ENCODE assay signal across 13 cellular contexts in the genomic region with DNA sequence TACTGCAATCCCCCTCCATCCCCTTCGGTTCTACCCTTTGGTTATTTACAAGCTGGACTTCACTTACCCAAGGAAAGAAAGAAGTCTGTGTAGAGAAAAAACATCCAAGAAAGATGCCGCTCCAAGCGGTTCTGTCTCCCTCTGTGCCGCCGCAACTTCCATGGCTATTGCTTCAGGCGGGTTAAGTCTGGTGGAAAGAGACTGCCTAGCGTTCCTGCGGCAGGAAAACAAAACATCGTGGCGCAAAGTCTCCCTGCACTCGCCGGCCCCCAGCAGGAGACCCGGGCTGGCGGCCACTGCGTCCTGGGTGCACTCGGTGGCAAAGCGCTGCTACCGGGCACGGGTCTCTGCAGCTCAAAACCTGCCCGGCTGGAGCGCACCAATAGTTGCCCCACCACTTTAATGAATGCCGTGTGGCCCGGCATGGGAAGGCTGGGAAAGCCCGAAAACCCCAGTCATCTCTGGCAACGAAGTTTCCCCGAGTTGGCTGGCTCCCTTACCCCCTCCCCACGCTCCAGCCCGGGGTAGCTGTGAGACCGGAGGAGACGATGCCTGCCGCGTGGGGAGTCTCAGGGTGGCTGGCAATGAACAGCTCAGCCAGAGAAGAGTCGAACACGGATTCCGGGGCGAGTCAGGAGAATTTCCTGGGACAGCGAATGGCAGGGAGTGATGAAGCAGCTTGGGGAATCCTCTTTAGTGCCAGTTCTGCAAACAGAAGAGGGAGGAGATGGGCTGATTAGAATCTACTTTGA. TPM values are rescaled to one million over a fixed set of nuclear protein-coding genes. Genes with fewer than 3 reads are reported as not detected.
DNase-seq lines count a peak whose midpoint lies in the region; ATAC-seq and TF ChIP-seq lines count a peak whose summit lies in the region.
"Had no signal": no experiment of that assay in that cellular context is flagged by ENCODE, and none has a peak within 500 bp of the region (broad histone marks: within the 10 kb centered on the region; RNA-seq: fewer than 3 reads in every experiment).

No MANE protein-coding gene starts in this region.

- DNase-seq in GM03348 (ENCODE audit: low spot score), result peak; percentile 11
- DNase-seq in Panc1 (ENCODE audit: low read depth, low spot score), result no peak
- DNase-seq in hepatocyte (ENCODE audit: low spot score), result no peak
- no peak for DNase-seq in trophoblast cell
- no peak for DNase-seq in SHP77 treated with DMSO at 0.1 percent for 48 hours (lab: John Stamatoyannopoulos, UW)
- DNase-seq in activated T-helper 2 cell treated with anti-CD3 and anti-CD28 coated beads, Interferon-gamma antibody, Interleukin-2, Interleukin-4, amounts not matched to agents 10 μg/mL and 5 μg/mL and 100 μg/mL, durations not matched to agents 14 hours and 24 hours and 36 hours (ENCODE audit: low spot score), result no peak
- DNase-seq in activated naive CD4-positive, alpha-beta T cell treated with anti-CD3 and anti-CD28 coated beads for 36 hours, result no peak
- DNase-seq: effector CD4-positive, alpha-beta T cell; NCI-H2107; right cardiac atrium; Right ventricle myocardium superior had no signal

- H3K9me2 ChIP-seq in hepatocyte (replicated peaks; ENCODE audit: insufficient read depth), result no peaks in the 10 kb centered on the region

- no peaks in the 10 kb centered on the region for H3K9me3 Mint-ChIP-seq in activated T-helper 2 cell treated with anti-CD3 and anti-CD28 coated beads, Interferon-gamma antibody, Interleukin-2, Interleukin-4, amounts not matched to agents 10 μg/mL and 5 μg/mL and 100 μg/mL, durations not matched to agents 14 hours and 24 hours and 36 hours
- H3K9me3 Mint-ChIP-seq in activated naive CD4-positive, alpha-beta T cell treated with anti-CD3 and anti-CD28 coated beads for 36 hours, result no peaks in the 10 kb centered on the region

- H3K4me1 ChIP-seq in Panc1 (ENCODE audit: control insufficient read depth, insufficient read depth, low read length) (peaks cover 7% of the 10 kb centered on the region), hepatocyte (ENCODE audit: insufficient read depth) (peaks cover 10% of the 10 kb centered on the region), trophoblast cell (ENCODE audit: control insufficient read depth in 1 of 2, insufficient read depth in 2 of 2, low read length in 2 of 2) (peaks cover 2 to 3% of the 10 kb centered on the region in 2 experiments)

- no peak overlapping the region for H4K91ac ChIP-seq in trophoblast cell (ENCODE audit: low read depth, low read length)

- H3K4me3 ChIP-seq in Panc1 (ENCODE audit: low read depth in 2 of 2, low read length in 2 of 2), result peak overlapping the region; percentile 21 to 40
- no peak overlapping the region for H3K4me3 ChIP-seq in hepatocyte
- H3K4me3 ChIP-seq in trophoblast cell (ENCODE audit: low read depth, low read length), result no peak overlapping the region

- H3K4me3 Mint-ChIP-seq in activated T-helper 2 cell treated with anti-CD3 and anti-CD28 coated beads, Interferon-gamma antibody, Interleukin-2, Interleukin-4, amounts not matched to agents 10 μg/mL and 5 μg/mL and 100 μg/mL, durations not matched to agents 14 hours and 24 hours and 36 hours (ENCODE audit: low read depth), result no peak overlapping the region
- no peak overlapping the region for H3K4me3 Mint-ChIP-seq in activated naive CD4-positive, alpha-beta T cell treated with anti-CD3 and anti-CD28 coated beads for 36 hours

- H3K79me2 ChIP-seq in hepatocyte, result no peaks in the 10 kb centered on the region
- no peaks in the 10 kb centered on the region for H3K79me2 ChIP-seq in trophoblast cell (ENCODE audit: control insufficient read depth, insufficient read depth, low read length, poor library complexity)

- 4% methylated on average over 37 of the region's 37 CpGs for WGBS in hepatocyte (ENCODE audit: low lambda C conversion rate, missing lambda C conversion rate)
- WGBS in trophoblast cell (ENCODE audit: extremely low coverage, insufficient coverage, insufficient read length), result no CpG with 5 or more reads among the region's 37 CpGs

- in situ Hi-C loops in Panc1 (cut with HindIII; ENCODE audit: low pct_unique_long_range_greater_than_20kb, low sequenced_read_pairs), result no loop called here

- POLR2A ChIA-PET in Panc1 (lab: Charles Lee), result no interaction called here

- intact Hi-C loops in Panc1 (cut with micrococcal nuclease; ENCODE audit: unreplicated experiment), result no loop called here
- intact Hi-C loops in activated T-helper 2 cell treated with anti-CD3 and anti-CD28 coated beads, Interferon-gamma antibody, Interleukin-2, Interleukin-4, amounts not matched to agents 10 μg/mL and 5 μg/mL and 100 μg/mL, durations not matched to agents 14 hours and 24 hours and 36 hours (cut with micrococcal nuclease), result no loop called here
- intact Hi-C loops in activated naive CD4-positive, alpha-beta T cell treated with anti-CD3 and anti-CD28 coated beads for 36 hours (cut with micrococcal nuclease), result no loop called here

- no peak overlapping the region for H4K12ac ChIP-seq in trophoblast cell (ENCODE audit: low read depth, low read length)

- no TSS peak for BruUV-seq in Panc1 (replicated peaks; lab: Mats Ljungman, UMichigan)

- no peak overlapping the region for H2BK12ac ChIP-seq in trophoblast cell (ENCODE audit: low read length)

- no peak overlapping the region for H3K27ac ChIP-seq in Panc1 (ENCODE audit: low read length)
- no peak overlapping the region for H3K27ac ChIP-seq in hepatocyte
- no peak overlapping the region for H3K27ac ChIP-seq in trophoblast cell (ENCODE audit: low read depth, low read length)

- no peak overlapping the region for H3K14ac ChIP-seq in trophoblast cell (ENCODE audit: low read length)

- peak; percentile 51 for ATAC-seq in Panc1
- ATAC-seq: HCT116, right cardiac atrium had no signal

- peaks cover 49% of the 10 kb centered on the region for H3K27me3 Mint-ChIP-seq in activated T-helper 2 cell treated with anti-CD3 and anti-CD28 coated beads, Interferon-gamma antibody, Interleukin-2, Interleukin-4, amounts not matched to agents 10 μg/mL and 5 μg/mL and 100 μg/mL, durations not matched to agents 14 hours and 24 hours and 36 hours (ENCODE audit: low read depth)
- peaks cover 61% of the 10 kb centered on the region for H3K27me3 Mint-ChIP-seq in activated naive CD4-positive, alpha-beta T cell treated with anti-CD3 and anti-CD28 coated beads for 36 hours (ENCODE audit: low read depth)

- no peaks in the 10 kb centered on the region for H4K20me1 ChIP-seq in hepatocyte (ENCODE audit: insufficient read depth, poor library complexity, severe bottlenecking)

- H3K27me3 ChIP-seq in Panc1 (ENCODE audit: control insufficient read depth, insufficient read depth, low read length) (peaks cover 35% of the 10 kb centered on the region), hepatocyte (peaks cover 77% of the 10 kb centered on the region), trophoblast cell (ENCODE audit: insufficient read depth, low read length) (peaks cover 64% of the 10 kb centered on the region)

- H3K36me3 Mint-ChIP-seq in activated T-helper 2 cell treated with anti-CD3 and anti-CD28 coated beads, Interferon-gamma antibody, Interleukin-2, Interleukin-4, amounts not matched to agents 10 μg/mL and 5 μg/mL and 100 μg/mL, durations not matched to agents 14 hours and 24 hours and 36 hours (ENCODE audit: low read depth), result no peaks in the 10 kb centered on the region
- H3K36me3 Mint-ChIP-seq in activated naive CD4-positive, alpha-beta T cell treated with anti-CD3 and anti-CD28 coated beads for 36 hours (ENCODE audit: low read depth), result peaks cover 2% of the 10 kb centered on the region

- no peak overlapping the region for H3K23ac ChIP-seq in trophoblast cell (ENCODE audit: low read length)

- no peak overlapping the region for H4K8ac ChIP-seq in trophoblast cell (ENCODE audit: low read depth, low read length)

- H3K9me3 ChIP-seq in Panc1 (ENCODE audit: control insufficient read depth, insufficient read depth, low read depth, low read length) (no peaks in the 10 kb centered on the region), hepatocyte (ENCODE audit: low read depth) (no peaks in the 10 kb centered on the region), trophoblast cell (ENCODE audit: insufficient read depth, low read depth, low read length) (peaks cover 7% of the 10 kb centered on the region)

- H3K79me1 ChIP-seq in trophoblast cell (ENCODE audit: low read length), result no peaks in the 10 kb centered on the region

- CTCF ChIA-PET in Panc1 (lab: Charles Lee), result no interaction called here
- CTCF ChIA-PET in activated naive CD4-positive, alpha-beta T cell treated with anti-CD3 and anti-CD28 coated beads for 36 hours (lab: Charles Lee), result interaction anchor here (0.7 kb wide), 1 partner anchor 32 kb away, joined by 5 read pairs; no protein-coding TSS in a partner anchor

- no peak overlapping the region for H2AK5ac ChIP-seq in trophoblast cell (ENCODE audit: low read length)

- peaks cover 2% of the 10 kb centered on the region for H3K4me1 Mint-ChIP-seq in activated T-helper 2 cell treated with anti-CD3 and anti-CD28 coated beads, Interferon-gamma antibody, Interleukin-2, Interleukin-4, amounts not matched to agents 10 μg/mL and 5 μg/mL and 100 μg/mL, durations not matched to agents 14 hours and 24 hours and 36 hours (ENCODE audit: low read depth)
- H3K4me1 Mint-ChIP-seq in activated naive CD4-positive, alpha-beta T cell treated with anti-CD3 and anti-CD28 coated beads for 36 hours (ENCODE audit: low read depth), result peaks cover 7% of the 10 kb centered on the region

- no peak for TF ChIP-seq CTCF in Panc1 (IDR thresholded peaks at IDR 0.05)
- TF ChIP-seq CTCF in hepatocyte (IDR thresholded peaks at IDR 0.05; ENCODE audit: poor library complexity), result no peak

- no peak overlapping the region for H2BK120ac ChIP-seq in trophoblast cell (ENCODE audit: insufficient read depth, low read length, poor library complexity)

- H3K36me3 ChIP-seq in Panc1 (ENCODE audit: control insufficient read depth, insufficient read depth, low read length), result no peaks in the 10 kb centered on the region
- no peaks in the 10 kb centered on the region for H3K36me3 ChIP-seq in hepatocyte (replicated peaks; ENCODE audit: insufficient read depth, low read depth)
- no peaks in the 10 kb centered on the region for H3K36me3 ChIP-seq in trophoblast cell (ENCODE audit: control insufficient read depth in 1 of 2, insufficient read depth in 2 of 2, low read length in 2 of 2)

- H3K18ac ChIP-seq in trophoblast cell (ENCODE audit: low read length), result no peak overlapping the region

- no peak overlapping the region for H3K27ac Mint-ChIP-seq in activated T-helper 2 cell treated with anti-CD3 and anti-CD28 coated beads, Interferon-gamma antibody, Interleukin-2, Interleukin-4, amounts not matched to agents 10 μg/mL and 5 μg/mL and 100 μg/mL, durations not matched to agents 14 hours and 24 hours and 36 hours
- no peak overlapping the region for H3K27ac Mint-ChIP-seq in activated naive CD4-positive, alpha-beta T cell treated with anti-CD3 and anti-CD28 coated beads for 36 hours

- H2AFZ ChIP-seq in hepatocyte, result no peak overlapping the region
- H2AFZ ChIP-seq in trophoblast cell (ENCODE audit: insufficient read depth, low read length, poor library complexity), result no peak overlapping the region

- peak overlapping the region; percentile 76 for H3K4me2 ChIP-seq in hepatocyte
- H3K4me2 ChIP-seq in trophoblast cell (ENCODE audit: low read length), result peak overlapping the region; percentile 55

- H2BK5ac ChIP-seq in trophoblast cell (ENCODE audit: low read depth, low read length, poor library complexity), result no peak overlapping the region

- no peak overlapping the region for H3K4ac ChIP-seq in trophoblast cell (ENCODE audit: low read depth, low read length)

- no peak overlapping the region for H3K9ac ChIP-seq in trophoblast cell (ENCODE audit: low read length)

RNA-seq across cellular contexts. Expression of gene KCNK10, which starts 3.5 kb away (rescaled TPM):
- total RNA-seq in Panc1 (2021; ENCODE audit: unreplicated experiment) (0.28 TPM), hepatocyte (1.5 and 1.6 TPM in 2 replicates)
- polyA plus RNA-seq in Panc1 (2012; ENCODE audit: insufficient read length), result 0.28 TPM
- polyA plus RNA-seq in hepatocyte, result 0.41 and 1.7 TPM in 2 replicates
- polyA plus RNA-seq in trophoblast cell (2013), result 0.03 TPM in 1 of 2 replicates, not detected in the other
- not detected in 2 replicates for total RNA-seq in activated T-helper 2 cell treated with anti-CD3 and anti-CD28 coated beads, Interferon-gamma antibody, Interleukin-2, Interleukin-4, amounts not matched to agents 10 μg/mL and 5 μg/mL and 100 μg/mL, durations not matched to agents 14 hours and 24 hours and 36 hours
- total RNA-seq in activated naive CD4-positive, alpha-beta T cell treated with anti-CD3 and anti-CD28 coated beads for 36 hours, result not detected
- total RNA-seq: mesenteric fat pad, right cardiac atrium, Right ventricle myocardium superior had no signal
- polyA plus RNA-seq: right cardiac atrium had no signal

RNA-seq across cellular contexts. Expression of gene SPATA7, which starts 58.9 kb away (rescaled TPM):
- total RNA-seq in Panc1 (2021; ENCODE audit: unreplicated experiment) (4.0 TPM), hepatocyte (18.7 and 27.9 TPM in 2 replicates)
- 1.9 TPM for polyA plus RNA-seq in Panc1 (2012; ENCODE audit: insufficient read length)
- 9.8 and 11.8 TPM in 2 replicates for polyA plus RNA-seq in hepatocyte
- polyA plus RNA-seq in trophoblast cell (2013), result 7.2 and 7.6 TPM in 2 replicates
- total RNA-seq in activated T-helper 2 cell treated with anti-CD3 and anti-CD28 coated beads, Interferon-gamma antibody, Interleukin-2, Interleukin-4, amounts not matched to agents 10 μg/mL and 5 μg/mL and 100 μg/mL, durations not matched to agents 14 hours and 24 hours and 36 hours, result 2.3 and 3.1 TPM in 2 replicates
- total RNA-seq in activated naive CD4-positive, alpha-beta T cell treated with anti-CD3 and anti-CD28 coated beads for 36 hours, result 1 to 10 TPM; 3.3 to 3.5 TPM

Comparison
In these comparisons a context has a peak if more than half of its experiments do, and no peak if none do; other contexts are left out.
1. H3K4me3 ChIP-seq: peak in Panc1 (2 of 2); none in hepatocyte (single experiment) and trophoblast cell (single experiment).